ENCODE assay signal across 24 cellular contexts in genomic region chr7:43458330-43458729, GRCh38.
DNase-seq lines count a peak whose midpoint lies in the region; ATAC-seq and TF ChIP-seq lines count a peak whose summit lies in the region.
"Had no signal": no experiment of that assay in that cellular context is flagged by ENCODE, and none has a peak within 500 bp of the region (broad histone marks: within the 10 kb centered on the region; RNA-seq: fewer than 3 reads in every experiment).

No MANE protein-coding gene starts in this region.

- peaks cover 57% of the 10 kb centered on the region for H3K4me1 Mint-ChIP-seq in nephron
- peaks cover 0 to 1% (median 0%) of the 10 kb centered on the region in 4 donors for H3K4me1 Mint-ChIP-seq in CD4-positive, alpha-beta memory T cell

- CTCF ChIA-PET in CD4-positive, alpha-beta memory T cell (lab: Charles Lee; ENCODE audit: partially characterized antibody): interaction anchor here (1.5 to 2.2 kb wide), 2 partner anchors 19 to 124 kb away, joined by 3 to 5 read pairs; partner anchors contain the start of gene STK17A

- no peaks in the 10 kb centered on the region for H3K36me3 Mint-ChIP-seq in nephron (ENCODE audit: low read depth)
- H3K36me3 Mint-ChIP-seq in CD4-positive, alpha-beta memory T cell: no peaks in the 10 kb centered on the region
- H3K36me3 Mint-ChIP-seq: CD14-positive monocyte had no signal

- no peak overlapping the region for H3K27ac ChIP-seq in DND-41 (ENCODE audit: low read length)
- H3K27ac ChIP-seq in CD4-positive, alpha-beta memory T cell (ENCODE audit: low read depth, low read length): no peak overlapping the region
- H3K27ac ChIP-seq: A549; BLaER1 treated with 17β-estradiol and CSF1 and Interleukin-3, amounts not matched to agents 10 nM and 100 nM; GM23248 had no signal

- H2AFZ ChIP-seq in DND-41 (ENCODE audit: low read depth, low read length): peak overlapping the region; percentile 7; the same call in 1 of the 2 replicates
- H2AFZ ChIP-seq: GM23248 had no signal

- no peak for DNase-seq in DND-41
- peak; percentile 25 for DNase-seq in cerebellar cortex (ENCODE audit: low spot score)
- DNase-seq in islet precursor cell: peak; percentile 3
- DNase-seq in CD4-positive, alpha-beta memory T cell: no peak
- DNase-seq in epidermal melanocyte (ENCODE audit: insufficient read length, low spot score): no peak
- DNase-seq in mucosa of gallbladder (ENCODE audit: low spot score): no peak
- DNase-seq: 8988T; ACHN; BE2C; Calu3; CD4-positive, alpha-beta T cell; COR-L47; DMS53; DMS79 treated with DMSO at 0.1 percent for 48 hours; GDM1; GM23248; H9 had no signal

- no peak for ATAC-seq in DND-41 (ENCODE audit: insufficient read depth, low read depth)
- no peak for ATAC-seq in HG03045 (IDR thresholded peaks at IDR 0.05; ENCODE audit: unreplicated experiment)
- ATAC-seq: A549, GM12878, HCT116 had no signal

- H3K4me3 ChIP-seq in DND-41 (ENCODE audit: low read depth in 1 of 2, low read length in 2 of 2): no peak overlapping the region
- no peak overlapping the region for H3K4me3 ChIP-seq in CD4-positive, alpha-beta memory T cell (ENCODE audit: low read length in 2 of 2)
- H3K4me3 ChIP-seq: A549; BLaER1 treated with 17β-estradiol and CSF1 and Interleukin-3, amounts not matched to agents 10 nM and 100 nM; GM12878; GM23248 had no signal

- peaks cover 14% of the 10 kb centered on the region for H3K4me1 ChIP-seq in DND-41 (ENCODE audit: insufficient read depth, low read length)
- no peaks in the 10 kb centered on the region for H3K4me1 ChIP-seq in CD4-positive, alpha-beta memory T cell (ENCODE audit: insufficient read depth, low read length)
- H3K4me1 ChIP-seq: A549, BE2C had no signal

- no peak overlapping the region for H3K4me3 Mint-ChIP-seq in nephron
- H3K4me3 Mint-ChIP-seq in CD4-positive, alpha-beta memory T cell: no peak overlapping the region
- H3K4me3 Mint-ChIP-seq: CD14-positive monocyte; CD4-positive, alpha-beta T cell; H9 had no signal

- TF ChIP-seq CTCF in DND-41 (IDR thresholded peaks at IDR 0.05; ENCODE audit: borderline replicate concordance, extremely low read depth, low read length, poor library complexity, severe bottlenecking): no peak
- TF ChIP-seq CTCF in nephron (IDR thresholded peaks at IDR 0.05; ENCODE audit: unreplicated experiment in 3 of 3): no peak

- no peaks in the 10 kb centered on the region for H3K9me3 Mint-ChIP-seq in nephron
- no peaks in the 10 kb centered on the region for H3K9me3 Mint-ChIP-seq in CD4-positive, alpha-beta memory T cell
- H3K9me3 Mint-ChIP-seq: CD14-positive monocyte; CD4-positive, alpha-beta T cell; H9 had no signal

- peak overlapping the region in 2 of 3 experiments; percentile 64 to 84 for H3K27ac Mint-ChIP-seq in nephron
- H3K27ac Mint-ChIP-seq in CD4-positive, alpha-beta memory T cell: no peak overlapping the region
- H3K27ac Mint-ChIP-seq: CD4-positive, alpha-beta T cell; H9 had no signal

- no peaks in the 10 kb centered on the region for H4K20me1 ChIP-seq in DND-41 (ENCODE audit: insufficient read depth, low read length)
- H4K20me1 ChIP-seq: BLaER1 treated with 17β-estradiol and CSF1 and Interleukin-3, amounts not matched to agents 10 nM and 100 nM had no signal

- H3K9me3 ChIP-seq in DND-41 (ENCODE audit: insufficient read depth, low read length, severe bottlenecking): no peaks in the 10 kb centered on the region
- no peaks in the 10 kb centered on the region for H3K9me3 ChIP-seq in CD4-positive, alpha-beta memory T cell (ENCODE audit: control insufficient read depth in 1 of 2, low read length in 2 of 2)
- H3K9me3 ChIP-seq: A549; BE2C; BLaER1 treated with 17β-estradiol and CSF1 and Interleukin-3, amounts not matched to agents 10 nM and 100 nM had no signal

- no peaks in the 10 kb centered on the region for H3K27me3 ChIP-seq in DND-41 (ENCODE audit: insufficient read depth, low read length, poor library complexity)
- H3K27me3 ChIP-seq in CD4-positive, alpha-beta memory T cell (ENCODE audit: insufficient read depth, low read length): no peaks in the 10 kb centered on the region
- H3K27me3 ChIP-seq: BE2C; BLaER1 treated with 17β-estradiol and CSF1 and Interleukin-3, amounts not matched to agents 10 nM and 100 nM had no signal

- H3K4me2 ChIP-seq in DND-41 (ENCODE audit: insufficient read depth, low read length): no peak overlapping the region
- H3K4me2 ChIP-seq: A549; BLaER1 treated with 17β-estradiol and CSF1 and Interleukin-3, amounts not matched to agents 10 nM and 100 nM had no signal

- H3K36me3 ChIP-seq in DND-41 (ENCODE audit: insufficient read depth, low read length): no peaks in the 10 kb centered on the region
- no peaks in the 10 kb centered on the region for H3K36me3 ChIP-seq in CD4-positive, alpha-beta memory T cell (ENCODE audit: insufficient read depth, low read length)
- H3K36me3 ChIP-seq: BE2C had no signal

- POLR2A ChIA-PET in CD4-positive, alpha-beta memory T cell (lab: Charles Lee; ENCODE audit: partially characterized antibody): no interaction called here

- no peak overlapping the region for H3K9ac ChIP-seq in DND-41 (ENCODE audit: low read depth, low read length)
- H3K9ac ChIP-seq: BLaER1 treated with 17β-estradiol and CSF1 and Interleukin-3, amounts not matched to agents 10 nM and 100 nM; GM23248 had no signal

- peaks cover 5% of the 10 kb centered on the region for H3K27me3 Mint-ChIP-seq in nephron (ENCODE audit: low read depth)
- peaks cover 3 to 6% of the 10 kb centered on the region in 2 donors for H3K27me3 Mint-ChIP-seq in CD4-positive, alpha-beta memory T cell

- intact Hi-C loops in CD4-positive, alpha-beta memory T cell (cut with micrococcal nuclease): no loop called here

- H3K79me2 ChIP-seq in DND-41 (ENCODE audit: insufficient read depth, low read length): no peaks in the 10 kb centered on the region

Comparison
In these comparisons a context has a peak if more than half of its experiments do, and no peak if none do; other contexts are left out.
1. DNase-seq: peak in cerebellar cortex (single experiment) and islet precursor cell (single experiment); none in DND-41 (single experiment), CD4-positive, alpha-beta memory T cell (0 of 5), epidermal melanocyte (single experiment) and mucosa of gallbladder (single experiment).
2. H3K27ac Mint-ChIP-seq: peak in nephron (2 of 3); none in CD4-positive, alpha-beta memory T cell (0 of 7).